Comparison of ENCODE assay signal across 8 cellular contexts in genomic region chr18:4994710-4995109, GRCh38.
"Had no signal": no experiment of that assay in that cellular context is flagged by ENCODE, and none has a peak within 500 bp of the region (broad histone marks: within the 10 kb centered on the region; RNA-seq: fewer than 3 reads in every experiment).

No MANE protein-coding gene starts in this region.

- ATAC-seq: GM12878 had no signal

- H3K4me3 ChIP-seq: GM12878 had no signal

- FAIRE-seq: G401.6, GM12878, GM12891, GM12892, GM18507, GM19239 had no signal

- DNase-seq: GDM1, GF-D8 had no signal
